8 cellular contexts compared by ENCODE assay signal in the genomic region with DNA sequence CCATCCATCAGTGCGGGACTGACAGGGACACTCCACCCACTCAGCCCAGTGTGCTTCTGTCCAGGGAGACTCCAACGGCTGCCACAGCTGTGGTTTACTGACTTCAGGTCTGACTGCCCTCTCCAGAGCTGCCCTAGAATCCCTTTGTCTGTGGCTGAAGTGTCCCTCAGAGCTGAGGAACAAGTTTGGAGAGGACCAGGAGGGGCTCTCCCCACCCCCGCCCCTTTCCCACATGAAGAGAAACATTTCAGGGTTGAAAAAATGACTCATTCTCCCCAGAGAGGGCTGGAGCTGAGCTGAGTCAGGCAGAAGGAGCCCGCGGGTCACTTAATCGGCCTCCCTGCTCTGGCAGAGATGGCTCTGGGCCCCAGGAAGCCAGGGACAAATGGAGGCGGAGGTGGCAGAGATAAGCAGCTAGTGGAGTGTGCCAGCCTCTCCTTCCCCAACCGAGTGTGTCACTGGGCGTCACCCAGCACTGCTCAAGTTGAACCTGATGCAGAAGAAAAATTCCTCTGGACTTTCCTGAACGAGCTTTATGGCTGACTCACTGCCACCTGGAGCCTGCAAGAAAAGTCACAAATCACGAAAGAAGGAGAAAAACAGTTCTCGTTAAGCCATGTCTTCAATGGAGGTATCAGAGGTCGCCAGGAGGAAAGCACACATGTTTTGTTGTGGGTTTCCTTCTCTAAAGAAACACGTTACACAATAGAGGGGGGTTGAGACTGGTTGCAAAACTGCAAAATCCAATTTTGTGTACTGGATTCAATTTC. TPM values are rescaled to one million over a fixed set of nuclear protein-coding genes. Genes with fewer than 3 reads are reported as not detected.
DNase-seq lines count a peak whose midpoint lies in the region; ATAC-seq and TF ChIP-seq lines count a peak whose summit lies in the region.

No MANE protein-coding gene starts in this region.

- ATAC-seq in HG03175 (IDR thresholded peaks at IDR 0.05; ENCODE audit: unreplicated experiment): no peak
- no peak for ATAC-seq in HG02852 (IDR thresholded peaks at IDR 0.05; ENCODE audit: unreplicated experiment)

- peak overlapping the region; percentile 83 to 96 (median 91) for H3K27ac ChIP-seq in sigmoid colon

- peaks cover 0 to 4% (median 0%) of the 10 kb centered on the region in 4 donors for H3K36me3 ChIP-seq in sigmoid colon

- intact Hi-C loops in cardiac septum (cut with DNase I) (loop anchor here (2.0 to 10.0 kb wide), 2 partner anchors 14 to 540 kb away; partner anchors contain the start of gene HP1BP3), sigmoid colon (cut with DNase I) (no loop called here)

- DNase-seq in NCI-H1417 (lab: John Stamatoyannopoulos, UW): peak in 2 of 3 experiments; percentile 35 to 36
- DNase-seq in NCI-H1417 treated with DMSO at 0.1 percent for 48 hours (lab: John Stamatoyannopoulos, UW): no peak
- peak; percentile 39 for DNase-seq in RKO (ENCODE audit: low spot score)
- peak; percentile 79 for DNase-seq in activated naive CD4-positive, alpha-beta T cell treated with Interleukin-2 at 50 U/mL for 16 hours
- DNase-seq in cardiac septum (ENCODE audit: low spot score): peak; percentile 91
- DNase-seq in sigmoid colon: peak; percentile 91

- peak overlapping the region in 1 of 4 donors; percentile 0 for H3K4me3 ChIP-seq in sigmoid colon

- TF ChIP-seq EP300 in sigmoid colon (IDR thresholded peaks at IDR 0.05): no peak

- no peaks in the 10 kb centered on the region for H3K27me3 ChIP-seq in sigmoid colon

- H3K4me1 ChIP-seq in sigmoid colon: peaks cover 0 to 100% (median 100%) of the 10 kb centered on the region in 4 donors

- H3K9me3 ChIP-seq in sigmoid colon: no peaks in the 10 kb centered on the region

- WGBS in sigmoid colon, 2 donors: 9 to 10% methylated on average over 14 of the region's 14 CpGs

- TF ChIP-seq POLR2A in sigmoid colon (IDR thresholded peaks at IDR 0.05): no peak

- TF ChIP-seq CTCF in sigmoid colon (IDR thresholded peaks at IDR 0.05): no peak

RNA-seq across cellular contexts. Expression of gene ECE1, which starts 34.3 kb away (rescaled TPM):
- total RNA-seq in cardiac septum (55.8 TPM), sigmoid colon (100 to 1,000 TPM in 1 of 4 donors, 10 to 100 TPM in 3; 62.9 to 112 (median 80.8) TPM)
- 10 to 100 TPM; 10.2 to 73.8 (median 13.6) TPM for polyA plus RNA-seq in sigmoid colon
